ENCODE assay signal across 1 cellular context in genomic region chr19:6753178-6754031, GRCh38.
TF ChIP-seq lines count a peak whose summit lies in the region.

No MANE protein-coding gene starts in this region.

TF ChIP-seq in HepG2, 621 proteins besides CTCF, POLR2A, EP300 and RAD21 (continued from another document and continues in another):
- no peak for TF ChIP-seq THYN1 (CRISPR knock-in tag; IDR thresholded peaks at IDR 0.05; ENCODE audit: borderline replicate concordance, low read depth)
- no peak for TF ChIP-seq U2AF1 (optimal IDR thresholded peaks at IDR 0.05; ENCODE audit: low read depth, low read length)
- TF ChIP-seq HCFC1 (IDR thresholded peaks at IDR 0.05; ENCODE audit: low read depth, low read length): no peak
- TF ChIP-seq HOXA3 (CRISPR knock-in tag; IDR thresholded peaks at IDR 0.05): peak; percentile 85
- TF ChIP-seq MAFG (CRISPR knock-in tag; IDR thresholded peaks at IDR 0.05): no peak
- no peak for TF ChIP-seq MBD4 (IDR thresholded peaks at IDR 0.05; ENCODE audit: borderline replicate concordance, low read length)
- TF ChIP-seq REST (IDR thresholded peaks at IDR 0.05; ENCODE audit: borderline replicate concordance in 1 of 2, low read depth in 1 of 2, low read length in 2 of 2): no peak
- no peak for TF ChIP-seq ZNF713 (CRISPR knock-in tag; IDR thresholded peaks at IDR 0.05)
- peak; percentile 78 for TF ChIP-seq HNF4A (CRISPR knock-in tag; IDR thresholded peaks at IDR 0.05)
- TF ChIP-seq WIZ (CRISPR knock-in tag; IDR thresholded peaks at IDR 0.05): no peak
- TF ChIP-seq LCORL (IDR thresholded peaks at IDR 0.05): no peak
- peak; percentile 99 for TF ChIP-seq LCORL (CRISPR knock-in tag; IDR thresholded peaks at IDR 0.05)
- TF ChIP-seq ARNTL (CRISPR knock-in tag; IDR thresholded peaks at IDR 0.05): peak; percentile 98
- no peak for TF ChIP-seq SOX6 (IDR thresholded peaks at IDR 0.05)
- peak; percentile 51 for TF ChIP-seq SOX6 (CRISPR knock-in tag; IDR thresholded peaks at IDR 0.05)
- TF ChIP-seq TMF1 (CRISPR knock-in tag; IDR thresholded peaks at IDR 0.05; ENCODE audit: low read depth): peak; percentile 38; the same call in 1 of the 2 replicates
- no peak for TF ChIP-seq ZNF597 (CRISPR knock-in tag; IDR thresholded peaks at IDR 0.05)
- TF ChIP-seq ZNF160 (CRISPR knock-in tag; IDR thresholded peaks at IDR 0.05): no peak
- TF ChIP-seq SNAPC4 (CRISPR knock-in tag; IDR thresholded peaks at IDR 0.05): no peak
- no peak; the same call in none of the 2 replicates for TF ChIP-seq KLF12 (CRISPR knock-in tag; IDR thresholded peaks at IDR 0.05; ENCODE audit: borderline replicate concordance)
- TF ChIP-seq HOXA5 (CRISPR knock-in tag; IDR thresholded peaks at IDR 0.05): peak; percentile 55; the same call in 1 of the 2 replicates
- peak; percentile 44; the same call in 1 of the 2 replicates for TF ChIP-seq ZBED4 (CRISPR knock-in tag; IDR thresholded peaks at IDR 0.05; ENCODE audit: borderline replicate concordance)
- TF ChIP-seq ZNF253 (CRISPR knock-in tag; IDR thresholded peaks at IDR 0.05; ENCODE audit: borderline replicate concordance): 0 out of 2 replicates have a peak, but pooled peaks have one; percentile 78
- peak; percentile 86 for TF ChIP-seq BORCS8-MEF2B (CRISPR knock-in tag; IDR thresholded peaks at IDR 0.05)
- TF ChIP-seq HDAC6 (IDR thresholded peaks at IDR 0.05; ENCODE audit: low read depth, low read length): no peak
- TF ChIP-seq NFIC (IDR thresholded peaks at IDR 0.05; ENCODE audit: low read length): no peak
- TF ChIP-seq PLRG1 (conservative IDR thresholded peaks at IDR 0.05): no peak
- no peak; the same call in 1 of the 2 replicates for TF ChIP-seq GFI1 (CRISPR knock-in tag; IDR thresholded peaks at IDR 0.05; ENCODE audit: borderline replicate concordance)
- no peak for TF ChIP-seq ZNF577 (CRISPR knock-in tag; IDR thresholded peaks at IDR 0.05; ENCODE audit: borderline replicate concordance, low read depth)
- TF ChIP-seq ZNF749 (CRISPR knock-in tag; IDR thresholded peaks at IDR 0.05; ENCODE audit: borderline replicate concordance): peak; percentile 86; the same call in 1 of the 2 replicates
- TF ChIP-seq DRAP1 (CRISPR knock-in tag; IDR thresholded peaks at IDR 0.05): peak; percentile 55
- peak; percentile 72; the same call in 1 of the 2 replicates for TF ChIP-seq ZNF121 (CRISPR knock-in tag; IDR thresholded peaks at IDR 0.05)
- 0 out of 2 replicates have a peak, but pooled peaks have one; percentile 49 for TF ChIP-seq KLF11 (CRISPR knock-in tag; IDR thresholded peaks at IDR 0.05)
- TF ChIP-seq ASH2L (IDR thresholded peaks at IDR 0.05; ENCODE audit: insufficient read length, low read depth, low read length): peak; percentile 63
- TF ChIP-seq PHF20 (CRISPR knock-in tag; IDR thresholded peaks at IDR 0.05): peak; percentile 45; the same call in 1 of the 2 replicates
- TF ChIP-seq FOXJ3 (CRISPR knock-in tag; IDR thresholded peaks at IDR 0.05; ENCODE audit: borderline replicate concordance): peak; percentile 36; the same call in 1 of the 2 replicates
- TF ChIP-seq ZXDC (CRISPR knock-in tag; IDR thresholded peaks at IDR 0.05): no peak
- peak; percentile 67; the same call in 1 of the 2 replicates for TF ChIP-seq NKX3-1 (CRISPR knock-in tag; IDR thresholded peaks at IDR 0.05)
- TF ChIP-seq AHR (CRISPR knock-in tag; IDR thresholded peaks at IDR 0.05): 0 out of 2 replicates have a peak, but pooled peaks have one; percentile 93
- TF ChIP-seq ZSCAN12 (CRISPR knock-in tag; IDR thresholded peaks at IDR 0.05): peak; percentile 84; the same call in 1 of the 2 replicates
- no peak for TF ChIP-seq ZNF83 (CRISPR knock-in tag; IDR thresholded peaks at IDR 0.05; ENCODE audit: borderline replicate concordance)
- 0 out of 2 replicates have a peak, but pooled peaks have one; percentile 45 for TF ChIP-seq ZNF770 (CRISPR knock-in tag; IDR thresholded peaks at IDR 0.05)
- no peak for TF ChIP-seq PRPF4 (IDR thresholded peaks at IDR 0.05; ENCODE audit: low read depth, low read length, poor library complexity, severe bottlenecking)
- peak; percentile 84 for TF ChIP-seq MED1 (CRISPR knock-in tag; IDR thresholded peaks at IDR 0.05)
- TF ChIP-seq TRIM22 (IDR thresholded peaks at IDR 0.05): no peak
